1 cellular context compared by ENCODE assay signal in the genomic region with DNA sequence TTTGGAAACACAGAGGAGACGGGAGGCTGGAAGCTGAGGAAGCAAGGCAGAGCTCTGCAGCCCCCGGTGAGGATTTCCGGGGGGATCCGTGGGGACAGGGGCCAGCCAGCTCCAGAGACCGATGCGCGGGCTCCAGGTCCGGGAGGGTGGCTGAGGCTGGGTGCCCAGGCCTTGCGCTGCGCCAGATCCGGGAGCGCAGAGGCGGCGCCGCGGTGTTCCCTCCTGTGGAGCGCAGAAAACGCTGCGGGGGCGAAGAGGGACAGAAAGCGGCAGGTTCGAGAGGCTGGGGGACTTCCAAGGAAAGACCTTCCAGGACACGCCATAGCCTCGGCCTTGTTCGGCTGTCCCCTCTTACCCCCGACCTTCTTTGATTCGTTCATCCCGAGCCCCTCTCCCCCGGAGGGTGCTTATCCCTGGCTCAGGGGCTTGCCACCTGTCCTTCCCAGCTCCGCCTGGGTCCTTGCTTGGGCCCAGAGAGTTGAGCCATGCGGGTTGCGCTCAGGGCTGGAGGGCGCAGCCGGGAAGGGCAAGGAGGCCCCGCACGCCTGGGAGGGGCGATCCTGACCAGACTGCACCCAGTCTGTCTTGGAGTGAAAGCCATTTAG.
TF ChIP-seq lines count a peak whose summit lies in the region.

No MANE protein-coding gene starts in this region.

TF ChIP-seq in WTC11, 78 proteins besides CTCF, POLR2A, EP300 and RAD21:
- TF ChIP-seq PRDM15 (CRISPR knock-in tag; IDR thresholded peaks at IDR 0.05) (0 out of 2 replicates have a peak, but pooled peaks have one; percentile 23), TCF7 (CRISPR knock-in tag; IDR thresholded peaks at IDR 0.05; ENCODE audit: low read depth) (0 out of 2 replicates have a peak, but pooled peaks have one; percentile 39), ZBTB21 (CRISPR knock-in tag; IDR thresholded peaks at IDR 0.05; ENCODE audit: borderline replicate concordance) (no peak; the same call in 1 of the 2 replicates), ARID4B (CRISPR knock-in tag; IDR thresholded peaks at IDR 0.05; ENCODE audit: borderline replicate concordance) (peak; percentile 50; the same call in 1 of the 2 replicates), FOXP1 (CRISPR knock-in tag; IDR thresholded peaks at IDR 0.05; ENCODE audit: borderline replicate concordance) (0 out of 2 replicates have a peak, but pooled peaks have one; percentile 58), ZNF138 (CRISPR knock-in tag; conservative IDR thresholded peaks at IDR 0.05) (no peak), FOXK1 (CRISPR knock-in tag; IDR thresholded peaks at IDR 0.05) (0 out of 2 replicates have a peak, but pooled peaks have one; percentile 13), TP53 (CRISPR knock-in tag; IDR thresholded peaks at IDR 0.05) (0 out of 2 replicates have a peak, but pooled peaks have one; percentile 29), E2F1 (CRISPR knock-in tag; IDR thresholded peaks at IDR 0.05) (no peak)
TF ChIP-seq in WTC11: peak in this region for 6.
